ENCODE assay signal across 1 cellular context in the genomic region with DNA sequence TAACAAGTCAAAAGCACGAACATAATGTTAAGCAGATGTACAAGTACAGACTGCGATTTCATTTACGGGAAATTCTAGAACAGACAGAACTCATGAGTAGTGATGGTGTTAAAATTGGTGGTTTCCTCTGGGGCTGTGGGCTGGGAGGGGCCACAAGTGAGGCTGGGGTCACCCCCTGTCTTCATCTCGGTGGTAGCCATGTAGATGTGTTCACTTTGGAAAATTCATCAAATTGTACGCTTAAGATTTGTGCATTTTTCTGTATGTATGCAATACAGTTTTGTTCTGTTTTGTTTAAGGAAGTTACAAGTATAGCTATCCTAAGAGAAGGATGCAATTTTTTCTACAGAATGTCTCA.
TF ChIP-seq lines count a peak whose summit lies in the region.

No MANE protein-coding gene starts in this region.

TF ChIP-seq in HepG2, 621 proteins besides CTCF, POLR2A, EP300 and RAD21:
- TF ChIP-seq PHF21A (CRISPR knock-in tag; IDR thresholded peaks at IDR 0.05), result 0 out of 2 replicates have a peak, but pooled peaks have one; percentile 13
- no peak for TF ChIP-seq ZSCAN30 (CRISPR knock-in tag; IDR thresholded peaks at IDR 0.05)
- no peak for TF ChIP-seq KLF6 (CRISPR knock-in tag; IDR thresholded peaks at IDR 0.05)
- TF ChIP-seq ZNF607 (CRISPR knock-in tag; IDR thresholded peaks at IDR 0.05; ENCODE audit: borderline replicate concordance), result 0 out of 2 replicates have a peak, but pooled peaks have one; percentile 11
- 0 out of 2 replicates have a peak, but pooled peaks have one; percentile 48 for TF ChIP-seq ZNF558 (CRISPR knock-in tag; IDR thresholded peaks at IDR 0.05; ENCODE audit: borderline replicate concordance)
- TF ChIP-seq NFYC (CRISPR knock-in tag; IDR thresholded peaks at IDR 0.05), result no peak
- TF ChIP-seq ZNF350 (CRISPR knock-in tag; IDR thresholded peaks at IDR 0.05; ENCODE audit: borderline replicate concordance, low read depth), result no peak
- peak; percentile 10; the same call in 1 of the 2 replicates for TF ChIP-seq TBX2 (CRISPR knock-in tag; IDR thresholded peaks at IDR 0.05; ENCODE audit: borderline replicate concordance)
- 0 out of 2 replicates have a peak, but pooled peaks have one; percentile 13 for TF ChIP-seq ZNF572 (CRISPR knock-in tag; IDR thresholded peaks at IDR 0.05)
- TF ChIP-seq ZBTB7B (CRISPR knock-in tag; IDR thresholded peaks at IDR 0.05), result no peak
- peak; percentile 7; the same call in 1 of the 2 replicates for TF ChIP-seq TMF1 (CRISPR knock-in tag; IDR thresholded peaks at IDR 0.05; ENCODE audit: low read depth)
- TF ChIP-seq JDP2 (CRISPR knock-in tag; IDR thresholded peaks at IDR 0.05; ENCODE audit: borderline replicate concordance), result no peak
